In genomic region chr19:31664997-31665396, GRCh38 we compare ENCODE assay signal across 8 cellular contexts.
"Had no signal": no experiment of that assay in that cellular context is flagged by ENCODE, and none has a peak within 500 bp of the region (broad histone marks: within the 10 kb centered on the region; RNA-seq: fewer than 3 reads in every experiment).

No MANE protein-coding gene starts in this region.

- H3K4me1 Mint-ChIP-seq: IgD-negative memory B cell had no signal

- H3K4me3 Mint-ChIP-seq: IgD-negative memory B cell had no signal

- DNase-seq: IMR-90, KBM-7, KG1 had no signal

- H3K27ac Mint-ChIP-seq: IgD-negative memory B cell had no signal

- ATAC-seq: HepG2, K562 had no signal

- H3K4me3 ChIP-seq: K562 had no signal

- FAIRE-seq: HepG2, HTR-8/SVneo, K562 had no signal

- H3K27ac ChIP-seq: HL-60 had no signal

- H3K36me3 Mint-ChIP-seq: IgD-negative memory B cell had no signal

- H3K27me3 Mint-ChIP-seq: IgD-negative memory B cell had no signal
